10 cellular contexts compared by ENCODE assay signal in genomic region chr3:112858410-112859069, GRCh38. TPM values are rescaled to one million over a fixed set of nuclear protein-coding genes. Genes with fewer than 3 reads are reported as not detected.
DNase-seq lines count a peak whose midpoint lies in the region; ATAC-seq and TF ChIP-seq lines count a peak whose summit lies in the region.
"Had no signal": no experiment of that assay in that cellular context is flagged by ENCODE, and none has a peak within 500 bp of the region (broad histone marks: within the 10 kb centered on the region; RNA-seq: fewer than 3 reads in every experiment).

No MANE protein-coding gene starts in this region.

- no peak overlapping the region for H3K27ac ChIP-seq in CD4-positive, alpha-beta T cell (ENCODE audit: low read depth, low read length)
- H3K27ac ChIP-seq in SU-DHL-6 (ENCODE audit: low read depth, low read length) = peak overlapping the region; percentile 75
- H3K27ac ChIP-seq: RWPE1 had no signal

- peak overlapping the region; percentile 55 for H3K4me2 ChIP-seq in SU-DHL-6 (ENCODE audit: low read depth, low read length, poor library complexity, severe bottlenecking)

- no peaks in the 10 kb centered on the region for H3K9me3 ChIP-seq in CD4-positive, alpha-beta T cell (ENCODE audit: control insufficient read depth, low read length)
- no peaks in the 10 kb centered on the region for H3K9me3 ChIP-seq in SU-DHL-6 (ENCODE audit: insufficient read depth, low read length)

- intact Hi-C loops in CD4-positive, alpha-beta T cell (cut with DNase I, micrococcal nuclease) = no loop called here

- no peaks in the 10 kb centered on the region for H3K27me3 ChIP-seq in CD4-positive, alpha-beta T cell (ENCODE audit: control insufficient read depth, insufficient read depth, low read length)
- no peaks in the 10 kb centered on the region for H3K27me3 ChIP-seq in SU-DHL-6 (ENCODE audit: low read length)

- ATAC-seq in CD4-positive, alpha-beta T cell (ENCODE audit: poor library complexity) = peak; percentile 59
- no peak for ATAC-seq in HG02571 (IDR thresholded peaks at IDR 0.05; ENCODE audit: unreplicated experiment)

- no peak overlapping the region for H3K4me3 Mint-ChIP-seq in CD4-positive, alpha-beta T cell
- H3K4me3 Mint-ChIP-seq in progenitor cell of endocrine pancreas (ENCODE audit: low read depth) = no peak overlapping the region

- peak overlapping the region; percentile 54 for H3K27ac Mint-ChIP-seq in CD4-positive, alpha-beta T cell
- H3K27ac Mint-ChIP-seq in progenitor cell of endocrine pancreas = no peak overlapping the region

- H3K4me3 ChIP-seq in SU-DHL-6 (ENCODE audit: insufficient read depth, low read length, poor library complexity, severe bottlenecking) = peak overlapping the region; percentile 14

- no peak for TF ChIP-seq CTCF in CD4-positive, alpha-beta T cell (IDR thresholded peaks at IDR 0.05)
- TF ChIP-seq CTCF in SU-DHL-6 (IDR thresholded peaks at IDR 0.05; ENCODE audit: insufficient read depth, low read length, poor library complexity, severe bottlenecking) = no peak
- TF ChIP-seq CTCF in progenitor cell of endocrine pancreas (IDR thresholded peaks at IDR 0.05; ENCODE audit: unreplicated experiment) = no peak

- peak overlapping the region; percentile 26 for H3K9ac ChIP-seq in SU-DHL-6 (ENCODE audit: low read length)

- POLR2A ChIA-PET in CD4-positive, alpha-beta T cell (lab: Charles Lee) = interaction anchor here (0.9 kb wide), 1 partner anchor 12 kb away, joined by 4 read pairs; the partner anchor contains the start of gene CD200R1L

- no peaks in the 10 kb centered on the region for H3K79me2 ChIP-seq in SU-DHL-6 (ENCODE audit: insufficient read depth, low read length)

- no peak for DNase-seq in CD4-positive, alpha-beta T cell
- DNase-seq in HCEC 1CT (peak; percentile 2), glomerular visceral epithelial cell (ENCODE audit: extremely low spot score) (peak; percentile 1), progenitor cell of endocrine pancreas (ENCODE audit: low spot score, unreplicated experiment) (no peak), GM19240 (ENCODE audit: insufficient read length, low spot score) (no peak), DMS53 treated with DMSO at 0.1 percent for 48 hours (lab: John Stamatoyannopoulos, UW; ENCODE audit: unreplicated experiment) (no peak)
- DNase-seq: DMS79 treated with DMSO at 0.1 percent for 48 hours had no signal

- no peaks in the 10 kb centered on the region for H4K20me1 ChIP-seq in SU-DHL-6 (ENCODE audit: low read depth, low read length)

- no peaks in the 10 kb centered on the region for H3K36me3 Mint-ChIP-seq in CD4-positive, alpha-beta T cell (ENCODE audit: low read depth)
- H3K36me3 Mint-ChIP-seq in progenitor cell of endocrine pancreas (ENCODE audit: insufficient read depth) = no peaks in the 10 kb centered on the region

- H3K9me3 Mint-ChIP-seq in CD4-positive, alpha-beta T cell = peaks cover 3% of the 10 kb centered on the region
- peaks cover 19% of the 10 kb centered on the region for H3K9me3 Mint-ChIP-seq in progenitor cell of endocrine pancreas (ENCODE audit: low read depth)

- peaks cover 27% of the 10 kb centered on the region for H3F3A ChIP-seq in SU-DHL-6 (ENCODE audit: insufficient read depth)

- CTCF ChIA-PET in CD4-positive, alpha-beta T cell (lab: Charles Lee) = no interaction called here

- H3K9me2 ChIP-seq in SU-DHL-6 (replicated peaks; ENCODE audit: insufficient read depth, low read length) = no peaks in the 10 kb centered on the region

- H3K36me3 ChIP-seq in SU-DHL-6 (ENCODE audit: low read length) = no peaks in the 10 kb centered on the region

- peaks cover 29% of the 10 kb centered on the region for H3K4me1 Mint-ChIP-seq in CD4-positive, alpha-beta T cell (ENCODE audit: low read depth)
- H3K4me1 Mint-ChIP-seq in progenitor cell of endocrine pancreas (ENCODE audit: low read depth) = no peaks in the 10 kb centered on the region

- H3K27me3 Mint-ChIP-seq in CD4-positive, alpha-beta T cell = no peaks in the 10 kb centered on the region
- no peaks in the 10 kb centered on the region for H3K27me3 Mint-ChIP-seq in progenitor cell of endocrine pancreas

- peak overlapping the region; percentile 75 for H2AFZ ChIP-seq in SU-DHL-6 (ENCODE audit: low read depth, low read length, severe bottlenecking)

RNA-seq across cellular contexts. Expression of gene CD200R1L, which starts 11.9 kb away (rescaled TPM):
- total RNA-seq in CD4-positive, alpha-beta T cell = under 1 TPM in 1 of 2 experiments, not detected in 1; 0.17 TPM
- not detected in 2 replicates for total RNA-seq in progenitor cell of endocrine pancreas

Comparison
In these comparisons a context has a peak if more than half of its experiments do, and no peak if none do; other contexts are left out.
1. DNase-seq: peak in HCEC 1CT (single experiment) and glomerular visceral epithelial cell (single experiment); none in CD4-positive, alpha-beta T cell (0 of 10), progenitor cell of endocrine pancreas (single experiment), GM19240 (single experiment) and DMS53 treated with DMSO at 0.1 percent for 48 hours (single experiment).